8 cellular contexts compared by ENCODE assay signal in the genomic region with DNA sequence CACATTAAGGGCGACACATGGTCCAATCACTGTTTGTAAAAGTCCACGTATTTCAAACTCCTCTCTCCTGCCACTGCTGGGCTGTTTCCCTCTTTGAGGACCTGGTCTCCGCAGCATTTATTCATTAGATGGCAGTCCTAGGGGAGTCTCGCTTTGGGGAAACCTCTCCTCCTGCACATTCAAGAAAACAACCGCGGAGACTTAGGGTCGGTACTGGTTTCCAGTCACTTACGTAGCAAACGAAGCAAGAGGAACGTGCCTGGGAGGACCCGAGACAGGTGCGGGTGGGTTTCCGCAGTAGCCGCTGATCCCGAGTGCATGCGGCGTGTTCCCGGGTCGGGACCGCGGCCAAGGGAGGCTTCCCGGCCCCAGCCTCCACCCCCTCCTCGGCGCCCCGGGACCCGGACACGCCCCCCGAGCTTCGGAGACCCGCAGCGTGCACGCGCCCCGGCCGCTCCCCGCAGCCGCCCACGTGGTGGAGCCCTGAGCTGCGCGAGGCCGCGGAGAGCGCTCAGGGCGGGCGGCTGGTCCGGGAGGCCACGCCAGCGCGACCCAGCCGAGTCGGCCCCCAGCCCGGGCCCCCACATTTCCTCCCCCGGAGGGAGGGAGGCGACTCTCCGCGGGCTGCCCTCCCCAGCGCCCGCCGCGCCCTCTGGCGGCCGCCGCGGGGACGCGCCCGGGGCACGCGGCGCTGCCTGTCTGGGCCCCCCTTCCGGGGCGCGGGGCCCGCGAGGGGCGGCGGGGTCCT. TPM values are rescaled to one million over a fixed set of nuclear protein-coding genes. Genes with fewer than 3 reads are reported as not detected.
A peak's percentile ranks its signal among the peaks of the same experiment; 100 is the strongest.
DNase-seq lines count a peak whose midpoint lies in the region; ATAC-seq and TF ChIP-seq lines count a peak whose summit lies in the region.

No MANE protein-coding gene starts in this region.

- no peaks in the 10 kb centered on the region for H3K9me2 ChIP-seq in HCT116 (ENCODE audit: insufficient read depth)

- no peaks in the 10 kb centered on the region for H3K36me3 ChIP-seq in HCT116 (ENCODE audit: control insufficient read depth in 1 of 2, insufficient read depth in 2 of 2, low read length in 2 of 2)
- no peaks in the 10 kb centered on the region for H3K36me3 ChIP-seq in WERI-Rb-1

- no peaks in the 10 kb centered on the region for H3K9me3 ChIP-seq in HCT116 (ENCODE audit: control insufficient read depth in 1 of 2, insufficient read depth in 1 of 2, low read depth in 1 of 2, low read length in 2 of 2)
- H3K9me3 ChIP-seq in WERI-Rb-1 (ENCODE audit: severe bottlenecking) = no peaks in the 10 kb centered on the region

- H3K79me2 ChIP-seq in HCT116 (ENCODE audit: insufficient read depth, low read length) = no peaks in the 10 kb centered on the region

- TF ChIP-seq POLR2A in HCT116 (IDR thresholded peaks at IDR 0.05; ENCODE audit: borderline replicate concordance, extremely low read depth, insufficient read depth, insufficient read length) = no peak

- peak overlapping the region; percentile 99 for H2AFZ ChIP-seq in HCT116 (ENCODE audit: low read depth, low read length, poor library complexity, severe bottlenecking)

- CTCF ChIA-PET in GM10248 (lab: Yijun Ruan, JAX) (interaction anchor here (1.0 to 2.4 kb wide), 13 partner anchors 9 to 209 kb away, joined by 3 to 14 read pairs (median 5); no protein-coding TSS in a partner anchor), HCT116 (lab: Charles Lee) (interaction anchor here (1.1 to 2.4 kb wide), 10 partner anchors 11 to 412 kb away, joined by 3 to 24 read pairs (median 4); no protein-coding TSS in a partner anchor)

- H3K4me3 ChIP-seq in HCT116 (replicated peaks in 1 of 2; ENCODE audit: low read depth in 1 of 2, low read length in 2 of 2) (peak overlapping the region; percentile 42 to 55), WERI-Rb-1 (ENCODE audit: low read depth, low read length) (peak overlapping the region; percentile 94), cardiac fibroblast (replicated peaks in 1 of 2; ENCODE audit: low read depth in 2 of 2, low read length in 2 of 2) (peak overlapping the region; percentile 71 to 80)

- DNase-seq in GM10248 (ENCODE audit: extremely low spot score) (peak; percentile 81), HCT116 (ENCODE audit: low read depth, low spot score) (peak; percentile 22), NAMALWA (ENCODE audit: low spot score) (peak; percentile 93), WERI-Rb-1 (peak; percentile 86), cardiac fibroblast (ENCODE audit: low read depth in 2 of 2) (peak; percentile 47 to 63), iris pigment epithelial cell (ENCODE audit: low read depth) (peak; percentile 62), NCI-H1048 (lab: John Stamatoyannopoulos, UW) (no peak)
- DNase-seq in stimulated activated CD4-positive, alpha-beta T cell treated with anti-CD3 and anti-CD28 coated beads, Interleukin-12 subunit alpha, Interleukin-12 subunit beta, amount 100 ng/mL, for 48 hours (ENCODE audit: low read depth in 2 of 3, low spot score in 1 of 3) = peak; percentile 43 to 60 (median 48)

- no peaks in the 10 kb centered on the region for H4K20me1 ChIP-seq in HCT116 (ENCODE audit: insufficient read depth)

- H3K27me3 ChIP-seq in HCT116 (ENCODE audit: insufficient read depth, low read length) (peaks cover 56% of the 10 kb centered on the region), WERI-Rb-1 (ENCODE audit: insufficient read depth, low read depth, severe bottlenecking) (peaks cover 35% of the 10 kb centered on the region)

- H3K4me2 ChIP-seq in HCT116 (ENCODE audit: low read length) = peak overlapping the region; percentile 91

- H3K4me1 ChIP-seq in HCT116 (ENCODE audit: control insufficient read depth in 1 of 2, insufficient read depth in 2 of 2, low read length in 2 of 2) = peaks cover 3 to 17% of the 10 kb centered on the region in 2 experiments; a peak in 3 of 4 replicates

- RAD21 ChIA-PET in HCT116 (lab: Charles Lee; ENCODE audit: low non-redundant PET in 1 of 2, low total read pairs in 2 of 2, uncharacterized antibody in 2 of 2, unreplicated experiment in 2 of 2) = interaction anchor here in 1 of 2 experiments (0.7 kb wide), 1 partner anchor 21 kb away, joined by 5 read pairs; no protein-coding TSS in a partner anchor

- TF ChIP-seq CTCF in GM10248 (IDR thresholded peaks at IDR 0.05; ENCODE audit: control extremely low read depth, extremely low read depth, low read depth, missing control alignments) (peak; percentile 82), HCT116 (IDR thresholded peaks at IDR 0.05 in 2 of 3, conservative IDR thresholded peaks at IDR 0.05 in 1 of 3; ENCODE audit: borderline replicate concordance in 1 of 3, insufficient read depth in 1 of 3, low read depth in 2 of 3, low read length in 2 of 3) (peak in 2 of 3 experiments; percentile 12 to 25; a peak in 3 of 6 replicates), WERI-Rb-1 (IDR thresholded peaks at IDR 0.05; ENCODE audit: low read depth, low read length) (peak; percentile 28; the same call in 1 of the 2 replicates), cardiac fibroblast (IDR thresholded peaks at IDR 0.05; ENCODE audit: low read depth, low read length) (peak; percentile 3)

- H3K9ac ChIP-seq in HCT116 (ENCODE audit: low read length) = peak overlapping the region; percentile 51

- ATAC-seq in HCT116 = peak; percentile 64

- POLR2A ChIA-PET in GM10248 (lab: Yijun Ruan, JAX) (no interaction called here), HCT116 (lab: Charles Lee) (no interaction called here)

- intact Hi-C loops in HCT116 (cut with micrococcal nuclease) = loop anchor here (5.0 kb wide), 3 partner anchors 80 to 685 kb away; a partner anchor contains a TSS

- no peak for TF ChIP-seq RAD21 in HCT116 (IDR thresholded peaks at IDR 0.05; ENCODE audit: low read depth)

- BruUV-seq in HCT116 (replicated peaks; lab: Mats Ljungman, UMichigan) = no TSS peak

- H3K27ac ChIP-seq in HCT116 (ENCODE audit: low read depth, low read length) (peak overlapping the region; percentile 38; the same call in 1 of the 2 replicates), WERI-Rb-1 (peak overlapping the region; percentile 94)

TF ChIP-seq in HCT116, 20 proteins besides CTCF, POLR2A, EP300 and RAD21:
- TF ChIP-seq, protein P1, sequence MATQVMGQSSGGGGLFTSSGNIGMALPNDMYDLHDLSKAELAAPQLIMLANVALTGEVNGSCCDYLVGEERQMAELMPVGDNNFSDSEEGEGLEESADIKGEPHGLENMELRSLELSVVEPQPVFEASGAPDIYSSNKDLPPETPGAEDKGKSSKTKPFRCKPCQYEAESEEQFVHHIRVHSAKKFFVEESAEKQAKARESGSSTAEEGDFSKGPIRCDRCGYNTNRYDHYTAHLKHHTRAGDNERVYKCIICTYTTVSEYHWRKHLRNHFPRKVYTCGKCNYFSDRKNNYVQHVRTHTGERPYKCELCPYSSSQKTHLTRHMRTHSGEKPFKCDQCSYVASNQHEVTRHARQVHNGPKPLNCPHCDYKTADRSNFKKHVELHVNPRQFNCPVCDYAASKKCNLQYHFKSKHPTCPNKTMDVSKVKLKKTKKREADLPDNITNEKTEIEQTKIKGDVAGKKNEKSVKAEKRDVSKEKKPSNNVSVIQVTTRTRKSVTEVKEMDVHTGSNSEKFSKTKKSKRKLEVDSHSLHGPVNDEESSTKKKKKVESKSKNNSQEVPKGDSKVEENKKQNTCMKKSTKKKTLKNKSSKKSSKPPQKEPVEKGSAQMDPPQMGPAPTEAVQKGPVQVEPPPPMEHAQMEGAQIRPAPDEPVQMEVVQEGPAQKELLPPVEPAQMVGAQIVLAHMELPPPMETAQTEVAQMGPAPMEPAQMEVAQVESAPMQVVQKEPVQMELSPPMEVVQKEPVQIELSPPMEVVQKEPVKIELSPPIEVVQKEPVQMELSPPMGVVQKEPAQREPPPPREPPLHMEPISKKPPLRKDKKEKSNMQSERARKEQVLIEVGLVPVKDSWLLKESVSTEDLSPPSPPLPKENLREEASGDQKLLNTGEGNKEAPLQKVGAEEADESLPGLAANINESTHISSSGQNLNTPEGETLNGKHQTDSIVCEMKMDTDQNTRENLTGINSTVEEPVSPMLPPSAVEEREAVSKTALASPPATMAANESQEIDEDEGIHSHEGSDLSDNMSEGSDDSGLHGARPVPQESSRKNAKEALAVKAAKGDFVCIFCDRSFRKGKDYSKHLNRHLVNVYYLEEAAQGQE (IDR thresholded peaks at IDR 0.05; ENCODE audit: low read depth) = no peak
- no peak for TF ChIP-seq CEBPB (IDR thresholded peaks at IDR 0.05; ENCODE audit: low read depth)
- TF ChIP-seq, protein P2, sequence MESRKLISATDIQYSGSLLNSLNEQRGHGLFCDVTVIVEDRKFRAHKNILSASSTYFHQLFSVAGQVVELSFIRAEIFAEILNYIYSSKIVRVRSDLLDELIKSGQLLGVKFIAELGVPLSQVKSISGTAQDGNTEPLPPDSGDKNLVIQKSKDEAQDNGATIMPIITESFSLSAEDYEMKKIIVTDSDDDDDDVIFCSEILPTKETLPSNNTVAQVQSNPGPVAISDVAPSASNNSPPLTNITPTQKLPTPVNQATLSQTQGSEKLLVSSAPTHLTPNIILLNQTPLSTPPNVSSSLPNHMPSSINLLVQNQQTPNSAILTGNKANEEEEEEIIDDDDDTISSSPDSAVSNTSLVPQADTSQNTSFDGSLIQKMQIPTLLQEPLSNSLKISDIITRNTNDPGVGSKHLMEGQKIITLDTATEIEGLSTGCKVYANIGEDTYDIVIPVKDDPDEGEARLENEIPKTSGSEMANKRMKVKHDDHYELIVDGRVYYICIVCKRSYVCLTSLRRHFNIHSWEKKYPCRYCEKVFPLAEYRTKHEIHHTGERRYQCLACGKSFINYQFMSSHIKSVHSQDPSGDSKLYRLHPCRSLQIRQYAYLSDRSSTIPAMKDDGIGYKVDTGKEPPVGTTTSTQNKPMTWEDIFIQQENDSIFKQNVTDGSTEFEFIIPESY (IDR thresholded peaks at IDR 0.05; ENCODE audit: extremely low read depth, insufficient replicate concordance, low read length) = no peak
- TF ChIP-seq, protein P3, sequence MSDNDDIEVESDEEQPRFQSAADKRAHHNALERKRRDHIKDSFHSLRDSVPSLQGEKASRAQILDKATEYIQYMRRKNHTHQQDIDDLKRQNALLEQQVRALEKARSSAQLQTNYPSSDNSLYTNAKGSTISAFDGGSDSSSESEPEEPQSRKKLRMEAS (IDR thresholded peaks at IDR 0.05) = peak; percentile 78
- peak; percentile 37; the same call in 1 of the 2 replicates for TF ChIP-seq EGR1 (IDR thresholded peaks at IDR 0.05; ENCODE audit: low read depth)
- TF ChIP-seq CBX3 (IDR thresholded peaks at IDR 0.05; ENCODE audit: low read depth) = no peak
- TF ChIP-seq POLR2AphosphoS5 (IDR thresholded peaks at IDR 0.05; ENCODE audit: low read depth, low read length) = no peak
- no peak for TF ChIP-seq EZH2 (IDR thresholded peaks at IDR 0.05)
- no peak for TF ChIP-seq TCF7L2 (IDR thresholded peaks at IDR 0.05; ENCODE audit: borderline replicate concordance, extremely low read depth, insufficient read depth, insufficient read length)
- TF ChIP-seq EZH2phosphoT487 (IDR thresholded peaks at IDR 0.05; ENCODE audit: borderline replicate concordance) = no peak
- TF ChIP-seq ELF1 (IDR thresholded peaks at IDR 0.05; ENCODE audit: borderline replicate concordance, low read depth) = no peak

RNA-seq across cellular contexts. Expression of a gene that starts 1.1 kb away (rescaled TPM):
- total RNA-seq in HCT116 (2021; ENCODE audit: unreplicated experiment) = 16.3 TPM
- polyA plus RNA-seq in HCT116 (2012) = 4.8 and 5.0 TPM in 2 replicates

Comparison
In these comparisons a context has a peak if more than half of its experiments do, and no peak if none do; other contexts are left out.
1. CTCF ChIP-seq: peak in every context shown above with its lines; median percentile 82 in GM10248; 28 in WERI-Rb-1; 18 in HCT116; 3 in cardiac fibroblast.